ENCODE assay signal across 19 cellular contexts in the genomic region with DNA sequence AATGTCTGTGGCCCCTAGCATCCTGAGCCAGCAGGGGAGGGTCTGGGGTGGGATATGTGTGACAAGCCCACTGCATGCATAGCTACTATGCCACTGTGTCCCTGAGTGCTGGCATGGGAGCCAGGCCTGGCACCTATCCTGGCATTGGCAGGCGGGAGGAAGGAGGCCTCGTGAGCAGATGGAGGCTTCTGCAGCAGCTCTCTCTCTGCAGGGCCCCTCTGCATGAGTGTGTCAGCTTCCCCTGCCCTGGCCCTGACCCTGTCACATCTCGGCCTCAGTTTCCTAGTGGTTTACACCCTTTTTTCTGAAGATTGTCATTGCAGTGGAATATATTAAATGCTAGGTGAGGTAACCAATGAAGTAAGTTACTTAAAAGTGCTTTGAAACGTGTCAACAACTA. TPM values are rescaled to one million over a fixed set of nuclear protein-coding genes. Genes with fewer than 3 reads are reported as not detected.
DNase-seq lines count a peak whose midpoint lies in the region; TF ChIP-seq lines count a peak whose summit lies in the region.
"Had no signal": no experiment of that assay in that cellular context is flagged by ENCODE, and none has a peak within 500 bp of the region (broad histone marks: within the 10 kb centered on the region; RNA-seq: fewer than 3 reads in every experiment).

No MANE protein-coding gene starts in this region.

- peaks cover 11% of the 10 kb centered on the region for H3K4me1 Mint-ChIP-seq in brain
- peaks cover 38 to 44% of the 10 kb centered on the region in 2 donors for H3K4me1 Mint-ChIP-seq in immature natural killer cell
- H3K4me1 Mint-ChIP-seq: nephron progenitor cell had no signal

- H3K9me3 Mint-ChIP-seq in brain (no peaks in the 10 kb centered on the region), immature natural killer cell (no peaks in the 10 kb centered on the region)
- H3K9me3 Mint-ChIP-seq: nephron progenitor cell, type B pancreatic cell had no signal

- no peaks in the 10 kb centered on the region for H3K36me3 Mint-ChIP-seq in brain
- no peaks in the 10 kb centered on the region for H3K36me3 Mint-ChIP-seq in immature natural killer cell
- H3K36me3 Mint-ChIP-seq: type B pancreatic cell had no signal

- no peak for TF ChIP-seq CTCF in brain (conservative IDR thresholded peaks at IDR 0.05)

- peak overlapping the region in 3 of 5 experiments; percentile 19 to 93 (median 80) for H3K27ac Mint-ChIP-seq in brain
- peak overlapping the region; percentile 77 to 91 (median 85) for H3K27ac Mint-ChIP-seq in immature natural killer cell
- H3K27ac Mint-ChIP-seq: nephron progenitor cell, type B pancreatic cell had no signal

- DNase-seq in Ammon's horn (ENCODE audit: low spot score) (peak; percentile 43), DMS 273 (lab: John Stamatoyannopoulos, UW; ENCODE audit: unreplicated experiment) (peak; percentile 88), immature natural killer cell (peak; percentile 68 to 78 (median 69)), RKO (ENCODE audit: low spot score) (no peak), NCI-H2029 (lab: John Stamatoyannopoulos, UW) (no peak), NCI-H748 treated with DMSO at 0.1 percent for 48 hours (lab: John Stamatoyannopoulos, UW) (no peak)
- DNase-seq: activated effector memory CD4-positive, alpha-beta T cell treated with Interleukin-2 at 50 U/mL for 16 hours; activated T-cell treated with anti-CD3 and anti-CD28 coated beads for 4 hours; EL; islet precursor cell; lower lobe of right lung; NCI-H1436 treated with DMSO at 0.1 percent for 48 hours; NCI-H2171; nephron progenitor cell; ovary; stimulated activated CD4-positive, alpha-beta T cell treated with anti-CD3 and anti-CD28 coated beads, Interleukin-2, amount 100 ng/mL, for 24 hours; T-helper 17 cell had no signal

- peak overlapping the region in 2 of 5 experiments; percentile 10 to 30 for H3K4me3 Mint-ChIP-seq in brain
- peak overlapping the region; percentile 62 to 78 (median 72) for H3K4me3 Mint-ChIP-seq in immature natural killer cell
- H3K4me3 Mint-ChIP-seq: nephron progenitor cell, T-helper 17 cell, type B pancreatic cell had no signal

- H3K27me3 Mint-ChIP-seq in brain = peaks cover 10% of the 10 kb centered on the region
- H3K27me3 Mint-ChIP-seq in immature natural killer cell (ENCODE audit: low read depth in 3 of 3) = peaks cover 0 to 4% (median 2%) of the 10 kb centered on the region in 3 donors

RNA-seq across cellular contexts. Expression of gene IMPDH1, which starts 13.1 kb away (rescaled TPM):
- polyA plus RNA-seq in brain (ENCODE audit: insufficient read depth, low read depth, low replicate concordance) = 25.1 TPM
- polyA plus RNA-seq in immature natural killer cell = 10 to 100 TPM; 39.0 to 66.0 (median 53.3) TPM

RNA-seq across cellular contexts. Expression of gene HILPDA, which starts 32.8 kb away (rescaled TPM):
- 24.3 TPM for polyA plus RNA-seq in brain (ENCODE audit: insufficient read depth, low read depth, low replicate concordance)
- 1 to 10 TPM; 5.7 to 6.5 (median 6.0) TPM for polyA plus RNA-seq in immature natural killer cell

RNA-seq across cellular contexts. Expression of gene METTL2B, which starts 53.7 kb away (rescaled TPM):
- polyA plus RNA-seq in brain (ENCODE audit: insufficient read depth, low read depth, low replicate concordance) (20.9 TPM), immature natural killer cell (10 to 100 TPM in 2 of 3 donors, 1 to 10 TPM in 1; 2.8 to 24.9 (median 11.9) TPM)

Comparison
In these comparisons a context has a peak if more than half of its experiments do, and no peak if none do; other contexts are left out.
1. DNase-seq: peak in Ammon's horn (single experiment), DMS 273 (single experiment) and immature natural killer cell (3 of 3); none in RKO (single experiment), NCI-H2029 (single experiment) and NCI-H748 treated with DMSO at 0.1 percent for 48 hours (single experiment).